Comparison of ENCODE assay signal across 8 cellular contexts in the genomic region with DNA sequence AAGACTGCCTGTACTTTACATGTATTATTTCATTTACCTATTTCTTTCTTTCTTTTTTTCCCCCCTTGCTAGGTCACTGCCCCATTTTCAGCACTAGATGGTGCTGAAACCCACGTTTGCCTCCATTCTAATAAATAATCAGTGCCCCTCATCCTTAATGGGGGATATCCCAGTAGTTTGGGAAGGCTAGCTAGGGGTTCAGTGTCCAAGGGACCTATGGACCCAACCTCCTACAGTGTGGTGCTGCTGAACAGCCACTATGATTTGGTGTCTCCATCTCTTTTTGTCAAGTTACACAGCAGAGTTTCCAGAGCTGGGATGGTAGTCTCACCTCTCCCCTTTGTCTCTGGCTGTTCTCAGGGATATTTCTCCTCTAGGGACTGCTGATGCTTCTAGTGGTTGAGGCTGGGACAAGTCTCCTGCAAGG. TPM values are rescaled to one million over a fixed set of nuclear protein-coding genes. Genes with fewer than 3 reads are reported as not detected.
DNase-seq lines count a peak whose midpoint lies in the region; ATAC-seq and TF ChIP-seq lines count a peak whose summit lies in the region.

No MANE protein-coding gene starts in this region.

- no peaks in the 10 kb centered on the region for H3K27me3 ChIP-seq in CD8-positive, alpha-beta T cell (ENCODE audit: insufficient read depth, low read length)
- no peaks in the 10 kb centered on the region for H3K27me3 ChIP-seq in H7 (ENCODE audit: control insufficient read depth, insufficient read depth, low read length)
- H3K27me3 ChIP-seq in SU-DHL-6 (ENCODE audit: low read length), result no peaks in the 10 kb centered on the region
- H3K27me3 ChIP-seq in kidney epithelial cell (ENCODE audit: control insufficient read depth, insufficient read depth, low read length), result no peaks in the 10 kb centered on the region
- H3K27me3 ChIP-seq in ovary, result no peaks in the 10 kb centered on the region

- H2AFZ ChIP-seq in SU-DHL-6 (ENCODE audit: low read depth, low read length, severe bottlenecking), result no peak overlapping the region

- H3K9me3 Mint-ChIP-seq in CD8-positive, alpha-beta T cell, result peaks cover 3% of the 10 kb centered on the region

- peak; percentile 61 for TF ChIP-seq CTCF in CD8-positive, alpha-beta T cell (IDR thresholded peaks at IDR 0.05)
- peak; percentile 61 for TF ChIP-seq CTCF in SU-DHL-6 (IDR thresholded peaks at IDR 0.05; ENCODE audit: insufficient read depth, low read length, poor library complexity, severe bottlenecking)
- peak; percentile 82 for TF ChIP-seq CTCF in kidney epithelial cell (IDR thresholded peaks at IDR 0.05; ENCODE audit: insufficient read depth, low read length, poor library complexity, severe bottlenecking)
- TF ChIP-seq CTCF in ovary (IDR thresholded peaks at IDR 0.05), result peak in 1 of 3 donors; percentile 13

- no peaks in the 10 kb centered on the region for H4K20me1 ChIP-seq in SU-DHL-6 (ENCODE audit: low read depth, low read length)

- no peak overlapping the region for H3K4me3 Mint-ChIP-seq in CD8-positive, alpha-beta T cell

- no peak overlapping the region for H3K27ac ChIP-seq in CD8-positive, alpha-beta T cell (ENCODE audit: low read depth, low read length)
- no peak overlapping the region for H3K27ac ChIP-seq in SU-DHL-6 (ENCODE audit: low read depth, low read length)
- no peak overlapping the region for H3K27ac ChIP-seq in ovary

- no peaks in the 10 kb centered on the region for H3K9me2 ChIP-seq in SU-DHL-6 (replicated peaks; ENCODE audit: insufficient read depth, low read length)

- no peak for TF ChIP-seq EP300 in ovary (IDR thresholded peaks at IDR 0.05)

- no peaks in the 10 kb centered on the region for H3F3A ChIP-seq in SU-DHL-6 (ENCODE audit: insufficient read depth)

- H3K27me3 Mint-ChIP-seq in CD8-positive, alpha-beta T cell (ENCODE audit: low read depth), result peaks cover 17% of the 10 kb centered on the region

- TF ChIP-seq POLR2A in ovary (IDR thresholded peaks at IDR 0.05), result no peak

- 9 to 20% (median 11%) methylated on average over 1 of the region's 1 CpG for WGBS in ovary, 3 donors

- no peaks in the 10 kb centered on the region for H3K4me1 Mint-ChIP-seq in CD8-positive, alpha-beta T cell (ENCODE audit: low read depth)

- no peak overlapping the region for H3K4me3 ChIP-seq in CD8-positive, alpha-beta T cell (ENCODE audit: low read depth, low read length)
- no peak overlapping the region for H3K4me3 ChIP-seq in H7 (ENCODE audit: insufficient read depth, low read depth, low read length)
- no peak overlapping the region for H3K4me3 ChIP-seq in SU-DHL-6 (ENCODE audit: insufficient read depth, low read length, poor library complexity, severe bottlenecking)
- H3K4me3 ChIP-seq in kidney epithelial cell (ENCODE audit: low read depth, low read length), result no peak overlapping the region
- H3K4me3 ChIP-seq in ovary, result no peak overlapping the region

- no peaks in the 10 kb centered on the region for H3K9me3 ChIP-seq in CD8-positive, alpha-beta T cell (ENCODE audit: low read length)
- no peaks in the 10 kb centered on the region for H3K9me3 ChIP-seq in SU-DHL-6 (ENCODE audit: insufficient read depth, low read length)
- H3K9me3 ChIP-seq in ovary, result no peaks in the 10 kb centered on the region

- H3K9ac ChIP-seq in SU-DHL-6 (ENCODE audit: low read length), result no peak overlapping the region

- no peak overlapping the region for H3K27ac Mint-ChIP-seq in CD8-positive, alpha-beta T cell

- intact Hi-C loops in CD8-positive, alpha-beta T cell (cut with DNase I, micrococcal nuclease), result loop anchor here (1.0 kb wide), 1 partner anchor 52 kb away; no protein-coding TSS in a partner anchor
- intact Hi-C loops in ovary (cut with DNase I), result no loop called here

- CTCF ChIA-PET in CD8-positive, alpha-beta T cell (lab: Charles Lee), result interaction anchor here (0.7 to 5.6 kb wide), 14 partner anchors 9 to 155 kb away, joined by 3 to 64 read pairs (median 4); no protein-coding TSS in a partner anchor

- ATAC-seq in CD8-positive, alpha-beta T cell, result peak; percentile 64
- no peak for ATAC-seq in GM18870 (IDR thresholded peaks at IDR 0.05; ENCODE audit: unreplicated experiment)

- H3K4me2 ChIP-seq in SU-DHL-6 (ENCODE audit: low read depth, low read length, poor library complexity, severe bottlenecking), result no peak overlapping the region

- H3K79me2 ChIP-seq in SU-DHL-6 (ENCODE audit: insufficient read depth, low read length), result no peaks in the 10 kb centered on the region

- DNase-seq in CD8-positive, alpha-beta T cell, result no peak
- DNase-seq in H7, result peak; percentile 52
- DNase-seq in kidney epithelial cell (ENCODE audit: low read depth), result no peak
- no peak for DNase-seq in ovary
- DNase-seq in NCI-H1436 treated with DMSO at 0.1 percent for 48 hours (lab: John Stamatoyannopoulos, UW), result no peak
- no peak for DNase-seq in 8988T

- H3K4me1 ChIP-seq in CD8-positive, alpha-beta T cell (ENCODE audit: insufficient read depth, low read length), result no peaks in the 10 kb centered on the region
- no peaks in the 10 kb centered on the region for H3K4me1 ChIP-seq in ovary (ENCODE audit: insufficient read depth)

- POLR2A ChIA-PET in CD8-positive, alpha-beta T cell (lab: Charles Lee), result interaction anchor here (0.5 to 1.2 kb wide), 2 partner anchors 43 to 51 kb away, joined by 3 to 4 read pairs; no protein-coding TSS in a partner anchor

- H3K36me3 Mint-ChIP-seq in CD8-positive, alpha-beta T cell, result no peaks in the 10 kb centered on the region

- H3K36me3 ChIP-seq in CD8-positive, alpha-beta T cell (ENCODE audit: insufficient read depth, low read length), result no peaks in the 10 kb centered on the region
- H3K36me3 ChIP-seq in H7 (replicated peaks; ENCODE audit: control insufficient read depth, insufficient read depth, low read length) (no peaks in the 10 kb centered on the region), SU-DHL-6 (ENCODE audit: low read length) (no peaks in the 10 kb centered on the region), kidney epithelial cell (ENCODE audit: control insufficient read depth, insufficient read depth, low read length) (no peaks in the 10 kb centered on the region), ovary (no peaks in the 10 kb centered on the region)

RNA-seq across cellular contexts. Expression of gene HCFC2, which starts 6.5 kb away (rescaled TPM):
- 10 to 100 TPM; 13.9 to 16.7 TPM for total RNA-seq in CD8-positive, alpha-beta T cell
- 1.5 and 1.8 TPM in 2 replicates for total RNA-seq in H7 (2014; rRNA removed; shearing (Covaris generic))
- 4.6 and 7.4 TPM in 2 replicates for total RNA-seq in kidney epithelial cell
- total RNA-seq in ovary, result 10 to 100 TPM; 17.2 to 24.6 (median 23.5) TPM
- polyA plus RNA-seq in ovary, result 10 to 100 TPM in 1 of 2 donors, 1 to 10 TPM in 1; 8.8 to 10.9 TPM

RNA-seq across cellular contexts. Expression of gene GLT8D2, which starts 7.8 kb away (rescaled TPM):
- under 1 TPM in 1 of 2 experiments, not detected in 1; 0.17 TPM for total RNA-seq in CD8-positive, alpha-beta T cell
- total RNA-seq in H7 (2014; rRNA removed; shearing (Covaris generic)), result 1.1 and 1.7 TPM in 2 replicates
- 1.1 and 1.8 TPM in 2 replicates for total RNA-seq in kidney epithelial cell
- 10 to 100 TPM; 21.1 to 38.4 (median 32.9) TPM for total RNA-seq in ovary
- polyA plus RNA-seq in ovary, result 10 to 100 TPM; 45.8 to 65.2 TPM

Comparison
In these comparisons a context has a peak if more than half of its experiments do, and no peak if none do; other contexts are left out.
1. intact Hi-C loops: an anchor here in CD8-positive, alpha-beta T cell (1.0 kb wide); none called in ovary.